Comparison of ENCODE assay signal across 20 cellular contexts in genomic region chr5:64526709-64527439, GRCh38. TPM values are rescaled to one million over a fixed set of nuclear protein-coding genes. Genes with fewer than 3 reads are reported as not detected.
DNase-seq lines count a peak whose midpoint lies in the region; ATAC-seq and TF ChIP-seq lines count a peak whose summit lies in the region.
"Had no signal": no experiment of that assay in that cellular context is flagged by ENCODE, and none has a peak within 500 bp of the region (broad histone marks: within the 10 kb centered on the region; RNA-seq: fewer than 3 reads in every experiment).

No MANE protein-coding gene starts in this region.

- H3K27me3 ChIP-seq in neural progenitor cell, result no peaks in the 10 kb centered on the region
- H3K27me3 ChIP-seq: BLaER1 treated with 17β-estradiol and CSF1 and Interleukin-3, amounts not matched to agents 10 nM and 100 nM had no signal

- no peaks in the 10 kb centered on the region for H3K9me3 Mint-ChIP-seq in activated CD4-positive, alpha-beta T cell treated with anti-CD3 and anti-CD28 coated beads, Interleukin-2, amount 10 ng/mL, durations not matched to agents 24 days and 14 days
- no peaks in the 10 kb centered on the region for H3K9me3 Mint-ChIP-seq in activated CD4-positive, alpha-beta T cell treated with anti-CD3 and anti-CD28 coated beads for 36 hours (ENCODE audit: low read depth)
- no peaks in the 10 kb centered on the region for H3K9me3 Mint-ChIP-seq in neural progenitor cell
- H3K9me3 Mint-ChIP-seq in activated naive CD4-positive, alpha-beta T cell treated with anti-CD3 and anti-CD28 coated beads for 36 hours, result no peaks in the 10 kb centered on the region
- H3K9me3 Mint-ChIP-seq: H9 had no signal

- H3K4me3 ChIP-seq in neural progenitor cell, result no peak overlapping the region
- H3K4me3 ChIP-seq: BLaER1 treated with 17β-estradiol and CSF1 and Interleukin-3, amounts not matched to agents 10 nM and 100 nM; GM12878 had no signal

- no peaks in the 10 kb centered on the region for H3K36me3 Mint-ChIP-seq in activated CD4-positive, alpha-beta T cell treated with anti-CD3 and anti-CD28 coated beads, Interleukin-2, amount 10 ng/mL, durations not matched to agents 24 days and 14 days (ENCODE audit: low read depth)
- no peaks in the 10 kb centered on the region for H3K36me3 Mint-ChIP-seq in activated CD4-positive, alpha-beta T cell treated with anti-CD3 and anti-CD28 coated beads for 36 hours (ENCODE audit: low read depth)
- no peaks in the 10 kb centered on the region for H3K36me3 Mint-ChIP-seq in neural progenitor cell
- H3K36me3 Mint-ChIP-seq in activated naive CD4-positive, alpha-beta T cell treated with anti-CD3 and anti-CD28 coated beads for 36 hours (ENCODE audit: low read depth), result no peaks in the 10 kb centered on the region
- H3K36me3 Mint-ChIP-seq: CD4-positive, CD25-positive, alpha-beta regulatory T cell had no signal

- H3K36me3 ChIP-seq in neural progenitor cell, result no peaks in the 10 kb centered on the region
- H3K36me3 ChIP-seq: BLaER1 treated with 17β-estradiol and CSF1 and Interleukin-3, amounts not matched to agents 10 nM and 100 nM had no signal

- no peaks in the 10 kb centered on the region for H4K20me1 ChIP-seq in neural progenitor cell (ENCODE audit: low read depth)
- H4K20me1 ChIP-seq: BLaER1 treated with 17β-estradiol and CSF1 and Interleukin-3, amounts not matched to agents 10 nM and 100 nM had no signal

- POLR2A ChIA-PET in activated CD4-positive, alpha-beta T cell treated with anti-CD3 and anti-CD28 coated beads for 36 hours (lab: Charles Lee), result no interaction called here

- no peaks in the 10 kb centered on the region for H3K9me3 ChIP-seq in neural progenitor cell (ENCODE audit: low read depth)
- H3K9me3 ChIP-seq: BLaER1 treated with 17β-estradiol and CSF1 and Interleukin-3, amounts not matched to agents 10 nM and 100 nM had no signal

- no peak for ATAC-seq in activated CD4-positive, alpha-beta T cell treated with anti-CD3 and anti-CD28 coated beads for 36 hours
- ATAC-seq: GM12878 had no signal

- no peak overlapping the region for H3K27ac Mint-ChIP-seq in activated CD4-positive, alpha-beta T cell treated with anti-CD3 and anti-CD28 coated beads, Interleukin-2, amount 10 ng/mL, durations not matched to agents 24 days and 14 days
- no peak overlapping the region for H3K27ac Mint-ChIP-seq in activated CD4-positive, alpha-beta T cell treated with anti-CD3 and anti-CD28 coated beads for 36 hours
- H3K27ac Mint-ChIP-seq in neural progenitor cell, result no peak overlapping the region
- H3K27ac Mint-ChIP-seq in activated naive CD4-positive, alpha-beta T cell treated with anti-CD3 and anti-CD28 coated beads for 36 hours, result no peak overlapping the region
- H3K27ac Mint-ChIP-seq: CD4-positive, CD25-positive, alpha-beta regulatory T cell; H9 had no signal

- no peak overlapping the region for H3K4me3 Mint-ChIP-seq in activated CD4-positive, alpha-beta T cell treated with anti-CD3 and anti-CD28 coated beads, Interleukin-2, amount 10 ng/mL, durations not matched to agents 24 days and 14 days
- H3K4me3 Mint-ChIP-seq in activated CD4-positive, alpha-beta T cell treated with anti-CD3 and anti-CD28 coated beads for 36 hours, result no peak overlapping the region
- no peak overlapping the region for H3K4me3 Mint-ChIP-seq in neural progenitor cell
- H3K4me3 Mint-ChIP-seq in activated naive CD4-positive, alpha-beta T cell treated with anti-CD3 and anti-CD28 coated beads for 36 hours, result no peak overlapping the region
- H3K4me3 Mint-ChIP-seq: CD4-positive, CD25-positive, alpha-beta regulatory T cell; H9 had no signal

- no peaks in the 10 kb centered on the region for H3F3A ChIP-seq in neural progenitor cell (ENCODE audit: low read depth)

- no peak overlapping the region for H3K27ac ChIP-seq in neural progenitor cell
- H3K27ac ChIP-seq: BLaER1 treated with 17β-estradiol and CSF1 and Interleukin-3, amounts not matched to agents 10 nM and 100 nM had no signal

- H3K79me2 ChIP-seq in neural progenitor cell (ENCODE audit: low read depth), result no peaks in the 10 kb centered on the region

- no peak overlapping the region for H3K9ac ChIP-seq in neural progenitor cell
- H3K9ac ChIP-seq: BLaER1 treated with 17β-estradiol and CSF1 and Interleukin-3, amounts not matched to agents 10 nM and 100 nM had no signal

- peaks cover 11% of the 10 kb centered on the region for H3K4me1 ChIP-seq in neural progenitor cell

- peaks cover 3% of the 10 kb centered on the region for H3K27me3 Mint-ChIP-seq in activated CD4-positive, alpha-beta T cell treated with anti-CD3 and anti-CD28 coated beads, Interleukin-2, amount 10 ng/mL, durations not matched to agents 24 days and 14 days
- H3K27me3 Mint-ChIP-seq in activated CD4-positive, alpha-beta T cell treated with anti-CD3 and anti-CD28 coated beads for 36 hours, result no peaks in the 10 kb centered on the region
- peaks cover 2% of the 10 kb centered on the region for H3K27me3 Mint-ChIP-seq in neural progenitor cell (ENCODE audit: insufficient read depth, low read depth)
- no peaks in the 10 kb centered on the region for H3K27me3 Mint-ChIP-seq in activated naive CD4-positive, alpha-beta T cell treated with anti-CD3 and anti-CD28 coated beads for 36 hours (ENCODE audit: low read depth)

- CTCF ChIA-PET in activated CD4-positive, alpha-beta T cell treated with anti-CD3 and anti-CD28 coated beads for 36 hours (lab: Charles Lee), result interaction anchor here (0.5 kb wide), 1 partner anchor 914 kb away, joined by 3 read pairs; no protein-coding TSS in a partner anchor
- CTCF ChIA-PET in activated naive CD4-positive, alpha-beta T cell treated with anti-CD3 and anti-CD28 coated beads for 36 hours (lab: Charles Lee), result no interaction called here

- peak overlapping the region; percentile 9 for H2AFZ ChIP-seq in neural progenitor cell (replicated peaks)

- TF ChIP-seq CTCF in neural progenitor cell (IDR thresholded peaks at IDR 0.05), result no peak

- H3K4me2 ChIP-seq in neural progenitor cell, result no peak overlapping the region
- H3K4me2 ChIP-seq: BLaER1 treated with 17β-estradiol and CSF1 and Interleukin-3, amounts not matched to agents 10 nM and 100 nM had no signal

- DNase-seq in NCI-H2081 (lab: John Stamatoyannopoulos, UW) (peak; percentile 39 to 60), NCI-H2081 treated with DMSO at 0.1 percent for 48 hours (lab: John Stamatoyannopoulos, UW) (no peak), NCI-H345 (lab: John Stamatoyannopoulos, UW) (peak; percentile 36), neural progenitor cell (ENCODE audit: low spot score) (no peak), DMS114 treated with DMSO at 0.1 percent for 48 hours (lab: John Stamatoyannopoulos, UW; ENCODE audit: unreplicated experiment) (no peak)
- DNase-seq in activated CD4-positive, alpha-beta T cell treated with anti-CD3 and anti-CD28 coated beads, Interleukin-2, amount 10 ng/mL, durations not matched to agents 24 days and 14 days, result peak; percentile 4
- DNase-seq in activated CD4-positive, alpha-beta T cell treated with anti-CD3 and anti-CD28 coated beads for 36 hours, result no peak
- no peak for DNase-seq in activated naive CD4-positive, alpha-beta T cell treated with anti-CD3 and anti-CD28 coated beads for 36 hours
- DNase-seq: ACHN; Calu3; CD4-positive, CD25-positive, alpha-beta regulatory T cell; DMS 273 treated with DMSO at 0.1 percent for 48 hours; DMS79; GOT3; H9 had no signal

- H3K4me1 Mint-ChIP-seq in activated CD4-positive, alpha-beta T cell treated with anti-CD3 and anti-CD28 coated beads, Interleukin-2, amount 10 ng/mL, durations not matched to agents 24 days and 14 days, result no peaks in the 10 kb centered on the region
- no peaks in the 10 kb centered on the region for H3K4me1 Mint-ChIP-seq in activated CD4-positive, alpha-beta T cell treated with anti-CD3 and anti-CD28 coated beads for 36 hours
- peaks cover under 1% of the 10 kb centered on the region for H3K4me1 Mint-ChIP-seq in neural progenitor cell
- H3K4me1 Mint-ChIP-seq in activated naive CD4-positive, alpha-beta T cell treated with anti-CD3 and anti-CD28 coated beads for 36 hours (ENCODE audit: low read depth), result no peaks in the 10 kb centered on the region
- H3K4me1 Mint-ChIP-seq: CD4-positive, CD25-positive, alpha-beta regulatory T cell had no signal

- intact Hi-C loops in activated CD4-positive, alpha-beta T cell treated with anti-CD3 and anti-CD28 coated beads, Interleukin-2, amount 10 ng/mL, durations not matched to agents 24 days and 14 days (cut with micrococcal nuclease), result no loop called here
- intact Hi-C loops in activated CD4-positive, alpha-beta T cell treated with anti-CD3 and anti-CD28 coated beads for 36 hours (cut with DNase I, micrococcal nuclease), result no loop called here
- intact Hi-C loops in activated naive CD4-positive, alpha-beta T cell treated with anti-CD3 and anti-CD28 coated beads for 36 hours (cut with micrococcal nuclease), result no loop called here

RNA-seq across cellular contexts. Expression of gene RGS7BP, which starts 21.1 kb away (rescaled TPM):
- not detected in 2 replicates for total RNA-seq in activated CD4-positive, alpha-beta T cell treated with anti-CD3 and anti-CD28 coated beads, Interleukin-2, amount 10 ng/mL, durations not matched to agents 24 days and 14 days
- not detected for total RNA-seq in activated CD4-positive, alpha-beta T cell treated with anti-CD3 and anti-CD28 coated beads for 36 hours
- total RNA-seq in neural progenitor cell (ENCODE audit: low replicate concordance), result 0.43 and 1.4 TPM in 2 replicates
- total RNA-seq in activated naive CD4-positive, alpha-beta T cell treated with anti-CD3 and anti-CD28 coated beads for 36 hours, result not detected
- total RNA-seq: A172; Calu3; CD4-positive, CD25-positive, alpha-beta regulatory T cell; G401; GM12878; HT-29 had no signal

Comparison
In these comparisons a context has a peak if more than half of its experiments do, and no peak if none do; other contexts are left out.
1. DNase-seq: peak in NCI-H2081 (2 of 2), activated CD4-positive, alpha-beta T cell treated with anti-CD3 and anti-CD28 coated beads, Interleukin-2, amount 10 ng/mL, durations not matched to agents 24 days and 14 days (single experiment) and NCI-H345 (single experiment); none in NCI-H2081 treated with DMSO at 0.1 percent for 48 hours (single experiment), activated CD4-positive, alpha-beta T cell treated with anti-CD3 and anti-CD28 coated beads for 36 hours (single experiment), neural progenitor cell (single experiment), DMS114 treated with DMSO at 0.1 percent for 48 hours (single experiment) and activated naive CD4-positive, alpha-beta T cell treated with anti-CD3 and anti-CD28 coated beads for 36 hours (single experiment).